Comparison of ENCODE assay signal across 8 cellular contexts in the genomic region with DNA sequence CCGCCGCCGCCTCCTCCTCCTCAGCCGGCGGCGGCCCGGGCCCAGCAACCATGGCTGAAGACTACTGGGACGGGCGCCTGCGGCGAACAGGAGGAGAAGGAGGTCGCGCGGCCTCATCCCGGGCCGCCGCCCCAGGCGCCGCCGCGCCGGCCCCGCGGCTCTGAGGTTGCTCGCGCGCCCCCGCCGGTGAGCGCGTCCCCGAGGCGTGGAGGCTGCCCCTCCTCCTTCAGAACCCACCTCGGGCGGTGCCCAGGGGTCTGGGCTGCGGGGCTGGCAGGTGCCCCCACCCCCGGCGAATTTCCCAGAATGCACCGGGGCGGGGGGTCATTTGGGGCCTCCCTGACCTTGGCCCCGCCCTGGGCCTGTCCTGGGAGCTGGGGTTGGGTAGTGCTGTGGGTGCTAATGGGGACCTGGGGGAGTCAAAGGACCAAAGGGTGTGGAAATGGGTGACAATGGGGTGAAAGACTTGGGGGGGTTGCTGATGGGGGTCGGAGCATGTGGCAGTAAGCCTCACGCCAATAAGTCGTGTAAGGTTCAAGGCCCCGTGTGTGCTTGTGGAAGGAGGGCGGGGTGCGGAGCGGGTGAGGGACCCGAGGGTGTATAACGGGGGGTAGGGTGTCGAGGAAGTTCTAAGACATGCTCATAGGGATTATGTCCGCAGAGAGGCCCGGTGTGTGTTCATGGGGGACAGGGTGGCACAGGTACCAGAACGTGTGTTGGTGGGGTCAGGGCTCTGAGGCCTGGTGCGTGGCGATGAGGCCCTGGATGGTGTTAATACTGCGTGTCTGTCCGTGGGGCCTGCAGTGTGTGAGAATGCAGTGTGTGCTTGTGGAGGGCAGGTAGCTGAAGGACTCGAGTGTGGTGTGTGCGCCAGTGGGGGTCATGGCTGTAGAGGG. TPM values are rescaled to one million over a fixed set of nuclear protein-coding genes. Genes with fewer than 3 reads are reported as not detected.
DNase-seq lines count a peak whose midpoint lies in the region; ATAC-seq and TF ChIP-seq lines count a peak whose summit lies in the region.

No MANE protein-coding gene starts in this region.

- no peak for TF ChIP-seq CTCF in GM12864 (IDR thresholded peaks at IDR 0.05; ENCODE audit: low read depth, low read length, missing control alignments)
- TF ChIP-seq CTCF in foreskin keratinocyte (conservative IDR thresholded peaks at IDR 0.05) = no peak
- TF ChIP-seq CTCF in parathyroid adenoma (IDR thresholded peaks at IDR 0.05) = no peak

- peaks cover 73% of the 10 kb centered on the region for H3K36me3 Mint-ChIP-seq in activated T-helper 2 cell treated with anti-CD3 and anti-CD28 coated beads, Interferon-gamma antibody, Interleukin-2, Interleukin-4, amounts not matched to agents 10 μg/mL and 5 μg/mL and 100 μg/mL, durations not matched to agents 14 hours and 24 hours and 36 hours (ENCODE audit: low read depth)

- H3K9me3 ChIP-seq in parathyroid adenoma (ENCODE audit: control insufficient read depth, low read length) = no peaks in the 10 kb centered on the region

- peaks cover 3% of the 10 kb centered on the region for H3K4me1 ChIP-seq in foreskin keratinocyte
- peaks cover 9% of the 10 kb centered on the region for H3K4me1 ChIP-seq in parathyroid adenoma

- peak overlapping the region; percentile 97 for H3K4me3 Mint-ChIP-seq in activated T-helper 2 cell treated with anti-CD3 and anti-CD28 coated beads, Interferon-gamma antibody, Interleukin-2, Interleukin-4, amounts not matched to agents 10 μg/mL and 5 μg/mL and 100 μg/mL, durations not matched to agents 14 hours and 24 hours and 36 hours (ENCODE audit: low read depth)

- H2AFZ ChIP-seq in parathyroid adenoma = peak overlapping the region; percentile 76

- peak overlapping the region; percentile 58 for H3K4me3 ChIP-seq in GM12864 (ENCODE audit: low read depth, low read length)
- H3K4me3 ChIP-seq in parathyroid adenoma (ENCODE audit: low read depth, low read length) = peak overlapping the region; percentile 74

- H3K79me2 ChIP-seq in parathyroid adenoma = peaks cover 10% of the 10 kb centered on the region

- H3K4me1 Mint-ChIP-seq in activated T-helper 2 cell treated with anti-CD3 and anti-CD28 coated beads, Interferon-gamma antibody, Interleukin-2, Interleukin-4, amounts not matched to agents 10 μg/mL and 5 μg/mL and 100 μg/mL, durations not matched to agents 14 hours and 24 hours and 36 hours (ENCODE audit: low read depth) = peaks cover 34% of the 10 kb centered on the region

- peak overlapping the region; percentile 90 for H3K27ac Mint-ChIP-seq in activated T-helper 2 cell treated with anti-CD3 and anti-CD28 coated beads, Interferon-gamma antibody, Interleukin-2, Interleukin-4, amounts not matched to agents 10 μg/mL and 5 μg/mL and 100 μg/mL, durations not matched to agents 14 hours and 24 hours and 36 hours

- peak overlapping the region; percentile 98 for H3K27ac ChIP-seq in foreskin keratinocyte
- H3K27ac ChIP-seq in parathyroid adenoma = peak overlapping the region; percentile 99

- no peaks in the 10 kb centered on the region for H3K9me3 Mint-ChIP-seq in activated T-helper 2 cell treated with anti-CD3 and anti-CD28 coated beads, Interferon-gamma antibody, Interleukin-2, Interleukin-4, amounts not matched to agents 10 μg/mL and 5 μg/mL and 100 μg/mL, durations not matched to agents 14 hours and 24 hours and 36 hours

- H3K36me3 ChIP-seq in parathyroid adenoma (ENCODE audit: control insufficient read depth, insufficient read depth, low read length) = no peaks in the 10 kb centered on the region

- ATAC-seq in foreskin keratinocyte (no peak), HG02852 (IDR thresholded peaks at IDR 0.05; ENCODE audit: unreplicated experiment) (no peak)

- peak overlapping the region; percentile 72 for H3K9ac ChIP-seq in parathyroid adenoma

- H3K27me3 Mint-ChIP-seq in activated T-helper 2 cell treated with anti-CD3 and anti-CD28 coated beads, Interferon-gamma antibody, Interleukin-2, Interleukin-4, amounts not matched to agents 10 μg/mL and 5 μg/mL and 100 μg/mL, durations not matched to agents 14 hours and 24 hours and 36 hours (ENCODE audit: low read depth) = no peaks in the 10 kb centered on the region

- intact Hi-C loops in activated T-helper 2 cell treated with anti-CD3 and anti-CD28 coated beads, Interferon-gamma antibody, Interleukin-2, Interleukin-4, amounts not matched to agents 10 μg/mL and 5 μg/mL and 100 μg/mL, durations not matched to agents 14 hours and 24 hours and 36 hours (cut with micrococcal nuclease) = loop anchor here (1.0 to 2.0 kb wide), 2 partner anchors 14 to 432 kb away; partner anchors contain the start of genes ELK1 and USP11

- H3K4me2 ChIP-seq in parathyroid adenoma (ENCODE audit: low read length) = peak overlapping the region; percentile 80

- H3K27me3 ChIP-seq in foreskin keratinocyte (no peaks in the 10 kb centered on the region), parathyroid adenoma (ENCODE audit: control insufficient read depth, insufficient read depth, low read length) (no peaks in the 10 kb centered on the region)

- DNase-seq in GM12864 (ENCODE audit: low read depth) (no peak), NCI-H226 (peak; percentile 12), foreskin keratinocyte (no peak), SW480 (ENCODE audit: low spot score) (no peak), NOMO-1 treated with DMSO at 0.1 percent for 48 hours (lab: John Stamatoyannopoulos, UW; ENCODE audit: unreplicated experiment) (no peak)
- DNase-seq in activated T-helper 2 cell treated with anti-CD3 and anti-CD28 coated beads, Interferon-gamma antibody, Interleukin-2, Interleukin-4, amounts not matched to agents 10 μg/mL and 5 μg/mL and 100 μg/mL, durations not matched to agents 14 hours and 24 hours and 36 hours (ENCODE audit: low spot score) = peak; percentile 29

RNA-seq across cellular contexts. Expression of gene CDK16, which starts 0.7 kb away (rescaled TPM):
- total RNA-seq in activated T-helper 2 cell treated with anti-CD3 and anti-CD28 coated beads, Interferon-gamma antibody, Interleukin-2, Interleukin-4, amounts not matched to agents 10 μg/mL and 5 μg/mL and 100 μg/mL, durations not matched to agents 14 hours and 24 hours and 36 hours = 71.2 and 80.6 TPM in 2 replicates
- 84.1 and 94.2 TPM in 2 replicates for total RNA-seq in foreskin keratinocyte
- 79.6 and 90.8 TPM in 2 replicates for polyA plus RNA-seq in foreskin keratinocyte

RNA-seq across cellular contexts. Expression of gene USP11, which starts 13.6 kb away (rescaled TPM):
- 37.2 and 39.5 TPM in 2 replicates for total RNA-seq in activated T-helper 2 cell treated with anti-CD3 and anti-CD28 coated beads, Interferon-gamma antibody, Interleukin-2, Interleukin-4, amounts not matched to agents 10 μg/mL and 5 μg/mL and 100 μg/mL, durations not matched to agents 14 hours and 24 hours and 36 hours
- 14.1 and 15.6 TPM in 2 replicates for total RNA-seq in foreskin keratinocyte
- polyA plus RNA-seq in foreskin keratinocyte = 10.5 and 12.0 TPM in 2 replicates

RNA-seq across cellular contexts. Expression of gene UBA1, which starts 25.5 kb away (rescaled TPM):
- total RNA-seq in activated T-helper 2 cell treated with anti-CD3 and anti-CD28 coated beads, Interferon-gamma antibody, Interleukin-2, Interleukin-4, amounts not matched to agents 10 μg/mL and 5 μg/mL and 100 μg/mL, durations not matched to agents 14 hours and 24 hours and 36 hours = 242 and 250 TPM in 2 replicates
- total RNA-seq in foreskin keratinocyte = 178 and 181 TPM in 2 replicates
- polyA plus RNA-seq in foreskin keratinocyte = 161 and 163 TPM in 2 replicates

Comparison
In these comparisons a context has a peak if more than half of its experiments do, and no peak if none do; other contexts are left out.
1. DNase-seq: peak in NCI-H226 (single experiment) and activated T-helper 2 cell treated with anti-CD3 and anti-CD28 coated beads, Interferon-gamma antibody, Interleukin-2, Interleukin-4, amounts not matched to agents 10 μg/mL and 5 μg/mL and 100 μg/mL, durations not matched to agents 14 hours and 24 hours and 36 hours (single experiment); none in GM12864 (single experiment), foreskin keratinocyte (0 of 2), SW480 (single experiment) and NOMO-1 treated with DMSO at 0.1 percent for 48 hours (single experiment).